In the genomic region with DNA sequence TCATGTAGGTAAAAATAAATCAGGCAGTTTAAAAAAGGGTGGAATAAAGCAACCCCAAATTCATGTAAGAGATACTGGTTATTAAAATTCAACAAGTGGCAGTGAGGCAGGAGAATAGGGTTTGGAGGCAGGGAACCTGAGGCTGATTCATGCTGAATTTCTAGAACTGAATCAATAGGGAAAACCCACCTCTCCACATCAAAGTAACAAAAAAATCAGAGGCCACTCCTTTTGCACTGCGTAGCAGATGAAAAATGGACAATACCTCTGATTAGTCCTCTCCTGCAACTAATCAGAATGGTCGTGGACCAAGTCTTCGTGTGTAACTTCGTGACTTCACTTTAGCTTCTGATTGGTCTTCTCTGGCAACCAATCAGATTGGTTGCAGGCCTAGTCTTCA, we compare ENCODE assay signal across 11 cellular contexts.
"Had no signal": no experiment of that assay in that cellular context is flagged by ENCODE, and none has a peak within 500 bp of the region (broad histone marks: within the 10 kb centered on the region; RNA-seq: fewer than 3 reads in every experiment).

No MANE protein-coding gene starts in this region.

- H2AFZ ChIP-seq: GM23248 had no signal

- H3K4me1 Mint-ChIP-seq: IgD-negative memory B cell had no signal

- DNase-seq: GM23248, GOT3, H9, HCEC 1CT, Karpas-422, KBM-7 had no signal

- FAIRE-seq: H54, HepG2 had no signal

- ATAC-seq: HepG2 had no signal

- H3K4me3 Mint-ChIP-seq: H9, IgD-negative memory B cell had no signal

- H3K27ac Mint-ChIP-seq: IgD-negative memory B cell had no signal

- H3K27ac ChIP-seq: GM23248, HL-60, KMS-11 had no signal

- H3K4me3 ChIP-seq: GM23248 had no signal

- H3K27me3 Mint-ChIP-seq: IgD-negative memory B cell had no signal

- H3K36me3 Mint-ChIP-seq: IgD-negative memory B cell had no signal

- H3K9ac ChIP-seq: GM23248, KMS-11 had no signal

- H3K4me2 ChIP-seq: KMS-11 had no signal
